ENCODE assay signal across 2 cellular contexts in genomic region chr10:93126484-93127052, GRCh38.
TF ChIP-seq lines count a peak whose summit lies in the region.

No MANE protein-coding gene starts in this region.

TF ChIP-seq in SK-N-SH, 30 proteins besides CTCF, POLR2A, EP300 and RAD21 (continued from another document):
- TF ChIP-seq, protein P1, sequence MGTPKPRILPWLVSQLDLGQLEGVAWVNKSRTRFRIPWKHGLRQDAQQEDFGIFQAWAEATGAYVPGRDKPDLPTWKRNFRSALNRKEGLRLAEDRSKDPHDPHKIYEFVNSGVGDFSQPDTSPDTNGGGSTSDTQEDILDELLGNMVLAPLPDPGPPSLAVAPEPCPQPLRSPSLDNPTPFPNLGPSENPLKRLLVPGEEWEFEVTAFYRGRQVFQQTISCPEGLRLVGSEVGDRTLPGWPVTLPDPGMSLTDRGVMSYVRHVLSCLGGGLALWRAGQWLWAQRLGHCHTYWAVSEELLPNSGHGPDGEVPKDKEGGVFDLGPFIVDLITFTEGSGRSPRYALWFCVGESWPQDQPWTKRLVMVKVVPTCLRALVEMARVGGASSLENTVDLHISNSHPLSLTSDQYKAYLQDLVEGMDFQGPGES (IDR thresholded peaks at IDR 0.05; ENCODE audit: low read depth, low read length), result no peak
- TF ChIP-seq NFIC (IDR thresholded peaks at IDR 0.05; ENCODE audit: borderline replicate concordance) (no peak), FOXJ3 (CRISPR knock-in tag; IDR thresholded peaks at IDR 0.05) (no peak), ELF1 (IDR thresholded peaks at IDR 0.05) (no peak), GATA2 (CRISPR knock-in tag; IDR thresholded peaks at IDR 0.05) (no peak), FOSL2 (IDR thresholded peaks at IDR 0.05; ENCODE audit: borderline replicate concordance, low read depth) (no peak), POLR2AphosphoS5 (IDR thresholded peaks at IDR 0.05; ENCODE audit: low read depth, low read length) (no peak), TEAD4 (IDR thresholded peaks at IDR 0.05; ENCODE audit: borderline replicate concordance, insufficient read depth) (no peak), RXRA (IDR thresholded peaks at IDR 0.05; ENCODE audit: borderline replicate concordance, low read depth) (no peak), CHD2 (IDR thresholded peaks at IDR 0.05; ENCODE audit: low read length, partially characterized antibody) (no peak), YY1 (IDR thresholded peaks at IDR 0.05; ENCODE audit: low read depth) (no peak)

TF ChIP-seq in SK-N-SH treated with all-trans-retinoic acid at 6 μM for 48 hours, 23 proteins besides CTCF, POLR2A, EP300 and RAD21 (continued from another document):
- TF ChIP-seq, protein P2, sequence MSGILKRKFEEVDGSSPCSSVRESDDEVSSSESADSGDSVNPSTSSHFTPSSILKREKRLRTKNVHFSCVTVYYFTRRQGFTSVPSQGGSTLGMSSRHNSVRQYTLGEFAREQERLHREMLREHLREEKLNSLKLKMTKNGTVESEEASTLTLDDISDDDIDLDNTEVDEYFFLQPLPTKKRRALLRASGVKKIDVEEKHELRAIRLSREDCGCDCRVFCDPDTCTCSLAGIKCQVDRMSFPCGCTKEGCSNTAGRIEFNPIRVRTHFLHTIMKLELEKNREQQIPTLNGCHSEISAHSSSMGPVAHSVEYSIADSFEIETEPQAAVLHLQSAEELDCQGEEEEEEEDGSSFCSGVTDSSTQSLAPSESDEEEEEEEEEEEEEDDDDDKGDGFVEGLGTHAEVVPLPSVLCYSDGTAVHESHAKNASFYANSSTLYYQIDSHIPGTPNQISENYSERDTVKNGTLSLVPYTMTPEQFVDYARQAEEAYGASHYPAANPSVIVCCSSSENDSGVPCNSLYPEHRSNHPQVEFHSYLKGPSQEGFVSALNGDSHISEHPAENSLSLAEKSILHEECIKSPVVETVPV (CRISPR knock-in tag; IDR thresholded peaks at IDR 0.05), result no peak
- TF ChIP-seq ZNF565 (CRISPR knock-in tag; conservative IDR thresholded peaks at IDR 0.05; ENCODE audit: low read depth), result no peak
